2 cellular contexts compared by ENCODE assay signal in the genomic region with DNA sequence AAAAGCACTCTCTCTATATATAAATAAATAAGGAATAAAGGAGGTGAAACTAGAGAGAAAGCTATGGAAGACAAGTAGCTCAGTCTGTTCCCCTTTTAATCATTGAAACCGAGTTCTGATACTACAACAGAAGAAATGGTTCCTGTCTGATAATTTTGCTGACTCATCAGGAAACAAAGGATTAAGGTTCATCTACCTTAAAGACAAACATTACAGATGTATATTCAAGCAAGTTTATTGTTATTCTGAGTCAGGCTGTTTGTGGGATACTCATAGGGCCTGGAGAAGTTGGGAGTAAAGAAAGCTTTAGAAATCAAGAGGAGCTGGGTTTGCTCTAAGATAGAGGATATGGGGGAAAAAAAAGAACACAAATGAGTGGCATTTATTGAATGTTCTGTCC.
A peak's percentile ranks its signal among the peaks of the same experiment; 100 is the strongest.
TF ChIP-seq lines count a peak whose summit lies in the region.

No MANE protein-coding gene starts in this region.

TF ChIP-seq in GM23338, 12 proteins besides CTCF, POLR2A, EP300 and RAD21 (continued from another document):
- TF ChIP-seq POLR2AphosphoS5 (IDR thresholded peaks at IDR 0.05; ENCODE audit: low read depth) (no peak), EZH2phosphoT487 (IDR thresholded peaks at IDR 0.05; ENCODE audit: unreplicated experiment) (no peak), ZNF331 (CRISPR knock-in tag; IDR thresholded peaks at IDR 0.05; ENCODE audit: low read depth) (no peak), JUNB (IDR thresholded peaks at IDR 0.05; ENCODE audit: unreplicated experiment) (no peak), NANOG (IDR thresholded peaks at IDR 0.05; ENCODE audit: borderline replicate concordance) (no peak)
- TF ChIP-seq, protein P1, sequence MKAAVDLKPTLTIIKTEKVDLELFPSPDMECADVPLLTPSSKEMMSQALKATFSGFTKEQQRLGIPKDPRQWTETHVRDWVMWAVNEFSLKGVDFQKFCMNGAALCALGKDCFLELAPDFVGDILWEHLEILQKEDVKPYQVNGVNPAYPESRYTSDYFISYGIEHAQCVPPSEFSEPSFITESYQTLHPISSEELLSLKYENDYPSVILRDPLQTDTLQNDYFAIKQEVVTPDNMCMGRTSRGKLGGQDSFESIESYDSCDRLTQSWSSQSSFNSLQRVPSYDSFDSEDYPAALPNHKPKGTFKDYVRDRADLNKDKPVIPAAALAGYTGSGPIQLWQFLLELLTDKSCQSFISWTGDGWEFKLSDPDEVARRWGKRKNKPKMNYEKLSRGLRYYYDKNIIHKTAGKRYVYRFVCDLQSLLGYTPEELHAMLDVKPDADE (IDR thresholded peaks at IDR 0.05): no peak
- TF ChIP-seq, protein P2, sequence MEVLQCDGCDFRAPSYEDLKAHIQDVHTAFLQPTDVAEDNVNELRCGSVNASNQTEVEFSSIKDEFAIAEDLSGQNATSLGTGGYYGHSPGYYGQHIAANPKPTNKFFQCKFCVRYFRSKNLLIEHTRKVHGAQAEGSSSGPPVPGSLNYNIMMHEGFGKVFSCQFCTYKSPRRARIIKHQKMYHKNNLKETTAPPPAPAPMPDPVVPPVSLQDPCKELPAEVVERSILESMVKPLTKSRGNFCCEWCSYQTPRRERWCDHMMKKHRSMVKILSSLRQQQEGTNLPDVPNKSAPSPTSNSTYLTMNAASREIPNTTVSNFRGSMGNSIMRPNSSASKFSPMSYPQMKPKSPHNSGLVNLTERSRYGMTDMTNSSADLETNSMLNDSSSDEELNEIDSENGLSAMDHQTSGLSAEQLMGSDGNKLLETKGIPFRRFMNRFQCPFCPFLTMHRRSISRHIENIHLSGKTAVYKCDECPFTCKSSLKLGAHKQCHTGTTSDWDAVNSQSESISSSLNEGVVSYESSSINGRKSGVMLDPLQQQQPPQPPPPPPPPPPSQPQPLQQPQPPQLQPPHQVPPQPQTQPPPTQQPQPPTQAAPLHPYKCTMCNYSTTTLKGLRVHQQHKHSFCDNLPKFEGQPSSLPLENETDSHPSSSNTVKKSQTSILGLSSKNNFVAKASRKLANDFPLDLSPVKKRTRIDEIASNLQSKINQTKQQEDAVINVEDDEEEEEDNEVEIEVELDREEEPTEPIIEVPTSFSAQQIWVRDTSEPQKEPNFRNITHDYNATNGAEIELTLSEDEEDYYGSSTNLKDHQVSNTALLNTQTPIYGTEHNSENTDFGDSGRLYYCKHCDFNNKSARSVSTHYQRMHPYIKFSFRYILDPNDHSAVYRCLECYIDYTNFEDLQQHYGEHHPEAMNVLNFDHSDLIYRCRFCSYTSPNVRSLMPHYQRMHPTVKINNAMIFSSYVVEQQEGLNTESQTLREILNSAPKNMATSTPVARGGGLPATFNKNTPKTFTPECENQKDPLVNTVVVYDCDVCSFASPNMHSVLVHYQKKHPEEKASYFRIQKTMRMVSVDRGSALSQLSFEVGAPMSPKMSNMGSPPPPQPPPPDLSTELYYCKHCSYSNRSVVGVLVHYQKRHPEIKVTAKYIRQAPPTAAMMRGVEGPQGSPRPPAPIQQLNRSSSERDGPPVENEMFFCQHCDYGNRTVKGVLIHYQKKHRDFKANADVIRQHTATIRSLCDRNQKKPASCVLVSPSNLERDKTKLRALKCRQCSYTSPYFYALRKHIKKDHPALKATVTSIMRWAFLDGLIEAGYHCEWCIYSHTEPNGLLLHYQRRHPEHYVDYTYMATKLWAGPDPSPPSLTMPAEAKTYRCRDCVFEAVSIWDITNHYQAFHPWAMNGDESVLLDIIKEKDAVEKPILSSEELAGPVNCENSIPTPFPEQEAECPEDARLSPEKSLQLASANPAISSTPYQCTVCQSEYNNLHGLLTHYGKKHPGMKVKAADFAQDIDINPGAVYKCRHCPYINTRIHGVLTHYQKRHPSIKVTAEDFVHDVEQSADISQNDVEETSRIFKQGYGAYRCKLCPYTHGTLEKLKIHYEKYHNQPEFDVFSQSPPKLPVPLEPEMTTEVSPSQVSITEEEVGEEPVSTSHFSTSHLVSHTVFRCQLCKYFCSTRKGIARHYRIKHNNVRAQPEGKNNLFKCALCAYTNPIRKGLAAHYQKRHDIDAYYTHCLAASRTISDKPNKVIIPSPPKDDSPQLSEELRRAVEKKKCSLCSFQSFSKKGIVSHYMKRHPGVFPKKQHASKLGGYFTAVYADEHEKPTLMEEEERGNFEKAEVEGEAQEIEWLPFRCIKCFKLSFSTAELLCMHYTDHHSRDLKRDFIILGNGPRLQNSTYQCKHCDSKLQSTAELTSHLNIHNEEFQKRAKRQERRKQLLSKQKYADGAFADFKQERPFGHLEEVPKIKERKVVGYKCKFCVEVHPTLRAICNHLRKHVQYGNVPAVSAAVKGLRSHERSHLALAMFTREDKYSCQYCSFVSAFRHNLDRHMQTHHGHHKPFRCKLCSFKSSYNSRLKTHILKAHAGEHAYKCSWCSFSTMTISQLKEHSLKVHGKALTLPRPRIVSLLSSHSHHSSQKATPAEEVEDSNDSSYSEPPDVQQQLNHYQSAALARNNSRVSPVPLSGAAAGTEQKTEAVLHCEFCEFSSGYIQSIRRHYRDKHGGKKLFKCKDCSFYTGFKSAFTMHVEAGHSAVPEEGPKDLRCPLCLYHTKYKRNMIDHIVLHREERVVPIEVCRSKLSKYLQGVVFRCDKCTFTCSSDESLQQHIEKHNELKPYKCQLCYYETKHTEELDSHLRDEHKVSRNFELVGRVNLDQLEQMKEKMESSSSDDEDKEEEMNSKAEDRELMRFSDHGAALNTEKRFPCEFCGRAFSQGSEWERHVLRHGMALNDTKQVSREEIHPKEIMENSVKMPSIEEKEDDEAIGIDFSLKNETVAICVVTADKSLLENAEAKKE (CRISPR knock-in tag; IDR thresholded peaks at IDR 0.05): no peak

TF ChIP-seq in K562, 482 proteins besides CTCF, POLR2A, EP300 and RAD21 (continued from another document):
- no peak for TF ChIP-seq XRCC5 (IDR thresholded peaks at IDR 0.05; ENCODE audit: low read depth, low read length)
- no peak for TF ChIP-seq TAL1 (IDR thresholded peaks at IDR 0.05)
- no peak for TF ChIP-seq TCFL5 (CRISPR knock-in tag; conservative IDR thresholded peaks at IDR 0.05)
- peak; percentile 87 for TF ChIP-seq MAFG (tag; conservative IDR thresholded peaks at IDR 0.05)
- TF ChIP-seq MAFF (IDR thresholded peaks at IDR 0.05; ENCODE audit: low read length): peak; percentile 93
- no peak for TF ChIP-seq ZNF436 (CRISPR knock-in tag; IDR thresholded peaks at IDR 0.05)
- peak; percentile 60 for TF ChIP-seq C11orf30 (IDR thresholded peaks at IDR 0.05; ENCODE audit: low read depth)
- no peak for TF ChIP-seq ARNT (IDR thresholded peaks at IDR 0.05)
